ENCODE assay signal across 1 cellular context in the genomic region with DNA sequence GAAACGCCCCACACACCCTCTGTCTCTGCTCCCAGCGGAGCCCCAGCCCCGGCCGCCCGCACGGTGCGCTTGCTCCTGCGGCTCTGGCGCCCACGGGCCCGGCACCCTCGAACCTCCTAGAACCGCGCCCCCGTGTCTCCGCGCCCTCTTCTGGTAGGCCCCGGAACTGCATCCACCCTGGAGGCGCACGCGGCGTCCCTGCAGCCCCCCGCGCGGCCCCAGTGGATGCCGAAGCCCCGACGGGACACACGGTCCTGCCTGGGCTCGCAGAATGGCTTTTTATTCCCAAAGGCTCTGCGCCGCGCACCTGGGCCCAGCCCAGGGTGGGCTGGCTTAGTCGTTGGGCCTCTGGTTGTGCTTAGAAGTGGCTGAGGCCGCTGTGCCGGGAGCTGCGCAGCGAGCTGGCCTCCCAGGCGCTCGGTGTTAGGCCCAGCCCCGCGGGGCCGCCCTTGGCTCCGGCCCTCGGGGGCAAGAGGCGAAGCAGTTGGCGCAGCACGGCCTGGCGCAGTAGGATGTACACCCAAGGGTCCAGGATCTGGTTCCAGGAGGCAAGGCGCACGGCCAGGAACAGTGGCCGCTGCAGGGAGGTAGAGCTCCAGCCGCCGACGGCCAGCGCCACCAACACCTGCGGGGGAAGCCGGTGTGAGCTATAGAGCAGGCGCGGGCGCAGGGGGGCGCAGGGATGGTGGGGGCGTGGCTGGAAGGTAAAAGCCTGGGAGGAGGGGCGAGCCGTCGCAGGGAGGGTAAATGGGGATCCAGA.
TF ChIP-seq lines count a peak whose summit lies in the region.

No MANE protein-coding gene starts in this region.

TF ChIP-seq in HCT116, 20 proteins besides CTCF, POLR2A, EP300 and RAD21:
- TF ChIP-seq, protein P1, sequence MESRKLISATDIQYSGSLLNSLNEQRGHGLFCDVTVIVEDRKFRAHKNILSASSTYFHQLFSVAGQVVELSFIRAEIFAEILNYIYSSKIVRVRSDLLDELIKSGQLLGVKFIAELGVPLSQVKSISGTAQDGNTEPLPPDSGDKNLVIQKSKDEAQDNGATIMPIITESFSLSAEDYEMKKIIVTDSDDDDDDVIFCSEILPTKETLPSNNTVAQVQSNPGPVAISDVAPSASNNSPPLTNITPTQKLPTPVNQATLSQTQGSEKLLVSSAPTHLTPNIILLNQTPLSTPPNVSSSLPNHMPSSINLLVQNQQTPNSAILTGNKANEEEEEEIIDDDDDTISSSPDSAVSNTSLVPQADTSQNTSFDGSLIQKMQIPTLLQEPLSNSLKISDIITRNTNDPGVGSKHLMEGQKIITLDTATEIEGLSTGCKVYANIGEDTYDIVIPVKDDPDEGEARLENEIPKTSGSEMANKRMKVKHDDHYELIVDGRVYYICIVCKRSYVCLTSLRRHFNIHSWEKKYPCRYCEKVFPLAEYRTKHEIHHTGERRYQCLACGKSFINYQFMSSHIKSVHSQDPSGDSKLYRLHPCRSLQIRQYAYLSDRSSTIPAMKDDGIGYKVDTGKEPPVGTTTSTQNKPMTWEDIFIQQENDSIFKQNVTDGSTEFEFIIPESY (IDR thresholded peaks at IDR 0.05; ENCODE audit: extremely low read depth, insufficient replicate concordance, low read length), result no peak
- TF ChIP-seq ZFX (IDR thresholded peaks at IDR 0.05), result peak; percentile 50; the same call in 1 of the 2 replicates
- TF ChIP-seq POLR2AphosphoS5 (IDR thresholded peaks at IDR 0.05; ENCODE audit: low read depth, low read length), result peak; percentile 57
